8 cellular contexts compared by ENCODE assay signal in the genomic region with DNA sequence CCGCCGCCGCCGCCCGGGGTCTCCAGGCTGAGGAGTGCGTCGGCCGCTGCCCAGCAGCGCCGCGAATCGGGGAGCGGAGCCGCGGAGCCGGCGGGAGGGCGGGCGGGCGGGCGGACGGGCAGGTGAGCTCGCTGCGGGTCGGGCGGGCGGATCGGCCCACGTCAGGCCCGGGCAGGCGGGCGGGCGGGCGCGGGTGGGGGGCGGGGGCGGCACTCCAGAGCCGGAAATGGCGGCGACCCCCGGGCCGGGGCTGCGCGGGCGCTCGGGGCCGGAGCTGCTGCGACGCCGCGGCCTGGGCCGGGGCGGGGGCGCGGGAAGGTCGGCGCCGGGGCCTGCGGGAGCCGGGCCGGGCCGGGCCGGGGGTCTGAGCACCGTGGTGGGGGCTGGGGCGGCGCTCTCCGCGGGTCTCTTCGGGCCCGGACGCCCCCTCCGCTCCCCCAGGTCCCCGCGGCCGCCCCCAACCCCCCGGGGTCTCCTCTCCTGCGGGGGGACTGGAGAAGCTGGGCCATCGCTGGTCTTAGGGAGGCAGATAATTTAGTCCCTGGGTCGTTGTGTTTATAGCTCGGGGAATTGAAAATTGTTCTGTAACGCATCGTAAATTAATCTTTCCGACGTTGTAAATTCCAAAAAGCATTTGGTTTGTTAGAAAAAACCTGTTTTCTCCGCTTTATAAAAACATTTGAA. TPM values are rescaled to one million over a fixed set of nuclear protein-coding genes. Genes with fewer than 3 reads are reported as not detected.
DNase-seq lines count a peak whose midpoint lies in the region; ATAC-seq and TF ChIP-seq lines count a peak whose summit lies in the region.

No MANE protein-coding gene starts in this region.

- no peaks in the 10 kb centered on the region for H3K27me3 ChIP-seq in adipocyte (replicated peaks; ENCODE audit: control insufficient read depth, insufficient read depth, low read length)
- no peaks in the 10 kb centered on the region for H3K27me3 ChIP-seq in lower lobe of right lung (ENCODE audit: low read depth)
- H3K27me3 ChIP-seq in vagina, result no peaks in the 10 kb centered on the region

- TF ChIP-seq CTCF in lower lobe of right lung (IDR thresholded peaks at IDR 0.05) (no peak), vagina (IDR thresholded peaks at IDR 0.05) (no peak)

- intact Hi-C loops in lower lobe of right lung (cut with DNase I), result no loop called here
- intact Hi-C loops in vagina (cut with DNase I), result no loop called here

- H3K27ac ChIP-seq in lower lobe of right lung (peak overlapping the region; percentile 86), vagina (peak overlapping the region; percentile 61)

- no peaks in the 10 kb centered on the region for H3K9me3 ChIP-seq in adipocyte (ENCODE audit: control insufficient read depth, low read length)
- H3K9me3 ChIP-seq in lower lobe of right lung, result no peaks in the 10 kb centered on the region
- no peaks in the 10 kb centered on the region for H3K9me3 ChIP-seq in vagina

- peak; percentile 7 for ATAC-seq in GM19023 (IDR thresholded peaks at IDR 0.05; ENCODE audit: unreplicated experiment)
- ATAC-seq in HG03025 (IDR thresholded peaks at IDR 0.05; ENCODE audit: low FRiP score, unreplicated experiment), result peak; percentile 1
- no peak for ATAC-seq in lower lobe of right lung

- peak overlapping the region; percentile 95 for H3K9ac ChIP-seq in adipocyte (ENCODE audit: low read length)

- H3K4me1 ChIP-seq in adipocyte (ENCODE audit: control insufficient read depth, insufficient read depth, low read length) (peaks cover 22% of the 10 kb centered on the region), lower lobe of right lung (peaks cover 57% of the 10 kb centered on the region), vagina (peaks cover 38% of the 10 kb centered on the region)

- DNase-seq in adipocyte (ENCODE audit: low read depth) (no peak), lower lobe of right lung (no peak), vagina (ENCODE audit: extremely low spot score in 2 of 2) (no peak), epidermal melanocyte (ENCODE audit: insufficient read length, low spot score) (no peak), GM19240 (ENCODE audit: insufficient read length, low spot score) (no peak), HUDEP-2 (lab: John Stamatoyannopoulos, UW; ENCODE audit: unreplicated experiment in 76 of 76) (no peak)

- H3K4me3 ChIP-seq in adipocyte (ENCODE audit: low read length) (peak overlapping the region; percentile 92), lower lobe of right lung (peak overlapping the region; percentile 66), vagina (peak overlapping the region; percentile 57 to 66)

- TF ChIP-seq POLR2A in vagina (IDR thresholded peaks at IDR 0.05), result no peak

- H3K36me3 ChIP-seq in adipocyte (ENCODE audit: control insufficient read depth, insufficient read depth, low read length, severe bottlenecking), result peaks cover 20% of the 10 kb centered on the region
- peaks cover 15% of the 10 kb centered on the region for H3K36me3 ChIP-seq in lower lobe of right lung
- peaks cover 0 to 8% of the 10 kb centered on the region in 2 donors for H3K36me3 ChIP-seq in vagina

RNA-seq across cellular contexts. Expression of a gene that starts 0.4 kb away (rescaled TPM):
- total RNA-seq in lower lobe of right lung (54.5 TPM), vagina (25.8 TPM)

RNA-seq across cellular contexts. Expression of a gene that starts 30.3 kb away (rescaled TPM):
- total RNA-seq in lower lobe of right lung, result 76.9 TPM
- 90.1 TPM for total RNA-seq in vagina

RNA-seq across cellular contexts. Expression of a gene that starts 34.0 kb away (rescaled TPM):
- not detected for total RNA-seq in lower lobe of right lung
- not detected for total RNA-seq in vagina

Comparison
In these comparisons a context has a peak if more than half of its experiments do, and no peak if none do; other contexts are left out.
1. ATAC-seq: peak in GM19023 (single experiment) and HG03025 (single experiment); none in lower lobe of right lung (0 of 2).
2. Peak in every context shown above with its lines, with median percentiles within 50 percentile points of each other: H3K4me3 ChIP-seq.